Comparison of ENCODE assay signal across 21 cellular contexts in genomic region chr2:240864475-240864874, GRCh38. TPM values are rescaled to one million over a fixed set of nuclear protein-coding genes. Genes with fewer than 3 reads are reported as not detected.
"Had no signal": no experiment of that assay in that cellular context is flagged by ENCODE, and none has a peak within 500 bp of the region (broad histone marks: within the 10 kb centered on the region; RNA-seq: fewer than 3 reads in every experiment).

No MANE protein-coding gene starts in this region.

- H3K27ac ChIP-seq: SJSA1, SK-N-MC had no signal

- DNase-seq: IMR-90, Karpas-422, KG1, MG63, NCI-H1092 treated with DMSO at 0.1 percent for 48 hours, NCI-H1436, NCI-H187, NCI-H2029, NCI-H2081 treated with DMSO at 0.1 percent for 48 hours, NCI-H2171, NCI-H345, NCI-H446 treated with DMSO at 0.1 percent for 48 hours, NCI-H510A treated with DMSO at 0.1 percent for 48 hours, NCI-H526, NCI-H82, Right ventricle myocardium superior, RPMI8226, SIG-M5 had no signal

- H3K36me3 ChIP-seq: MG63, SJSA1 had no signal

- H3K4me3 ChIP-seq: MG63, SJSA1, SK-N-MC had no signal

- H3K27me3 ChIP-seq: MG63, SJSA1 had no signal

- H3K9me3 ChIP-seq: MG63, SJSA1 had no signal

- H3K4me1 ChIP-seq: SJSA1 had no signal

RNA-seq across cellular contexts. Expression of gene AGXT, which starts 4.1 kb away (rescaled TPM):
- total RNA-seq: IMR-90, Right ventricle myocardium superior had no signal

RNA-seq across cellular contexts. Expression of gene MAB21L4, which starts 31.5 kb away (rescaled TPM):
- total RNA-seq: IMR-90, Right ventricle myocardium superior had no signal

RNA-seq across cellular contexts. Expression of gene CROCC2, which starts 41.7 kb away (rescaled TPM):
- total RNA-seq: HT-29, IMR-90, Right ventricle myocardium superior, SJSA1 had no signal

RNA-seq across cellular contexts. Expression of gene KIF1A, which starts 44.5 kb away (rescaled TPM):
- total RNA-seq: HT-29, SJSA1 had no signal
